Comparison of ENCODE assay signal across 8 cellular contexts in genomic region chr4:77156533-77156911, GRCh38.
A peak's percentile ranks its signal among the peaks of the same experiment; 100 is the strongest.
DNase-seq lines count a peak whose midpoint lies in the region; ATAC-seq and FAIRE-seq lines count a peak whose summit lies in the region.

No MANE protein-coding gene starts in this region.

- ATAC-seq in GM19035 (IDR thresholded peaks at IDR 0.05; ENCODE audit: unreplicated experiment) (peak; percentile 83), HG03342 (IDR thresholded peaks at IDR 0.05; ENCODE audit: unreplicated experiment) (peak; percentile 90)

- FAIRE-seq in colon (lab: Jason Lieb, UNC): peak; percentile 95

- DNase-seq in AML-193 (lab: John Stamatoyannopoulos, UW) (peak; percentile 97 to 99), NCI-H345 treated with DMSO at 0.1 percent for 48 hours (lab: John Stamatoyannopoulos, UW; ENCODE audit: unreplicated experiment) (peak; percentile 92), kidney glomerular epithelial cell (lab: John Stamatoyannopoulos, UW) (peak; percentile 99)
- DNase-seq in activated CD4-positive, CD25-positive, alpha-beta regulatory T cell treated with anti-CD3 and anti-CD28 coated beads, Interleukin-2, amount 50 U/mL, for 16 hours (ENCODE audit: low read depth, low spot score): peak; percentile 98
- DNase-seq in stimulated activated CD4-positive, alpha-beta T cell treated with anti-CD3 and anti-CD28 coated beads, Interleukin-1b, Interleukin-23, amount 100 ng/mL, for 24 hours (ENCODE audit: low read depth in 4 of 4, low spot score in 1 of 4): peak; percentile 75 to 85 (median 81)

Comparison
In these comparisons a context has a peak if more than half of its experiments do, and no peak if none do; other contexts are left out.
1. Peak in every context shown above with its lines: DNase-seq and ATAC-seq.